In the genomic region with DNA sequence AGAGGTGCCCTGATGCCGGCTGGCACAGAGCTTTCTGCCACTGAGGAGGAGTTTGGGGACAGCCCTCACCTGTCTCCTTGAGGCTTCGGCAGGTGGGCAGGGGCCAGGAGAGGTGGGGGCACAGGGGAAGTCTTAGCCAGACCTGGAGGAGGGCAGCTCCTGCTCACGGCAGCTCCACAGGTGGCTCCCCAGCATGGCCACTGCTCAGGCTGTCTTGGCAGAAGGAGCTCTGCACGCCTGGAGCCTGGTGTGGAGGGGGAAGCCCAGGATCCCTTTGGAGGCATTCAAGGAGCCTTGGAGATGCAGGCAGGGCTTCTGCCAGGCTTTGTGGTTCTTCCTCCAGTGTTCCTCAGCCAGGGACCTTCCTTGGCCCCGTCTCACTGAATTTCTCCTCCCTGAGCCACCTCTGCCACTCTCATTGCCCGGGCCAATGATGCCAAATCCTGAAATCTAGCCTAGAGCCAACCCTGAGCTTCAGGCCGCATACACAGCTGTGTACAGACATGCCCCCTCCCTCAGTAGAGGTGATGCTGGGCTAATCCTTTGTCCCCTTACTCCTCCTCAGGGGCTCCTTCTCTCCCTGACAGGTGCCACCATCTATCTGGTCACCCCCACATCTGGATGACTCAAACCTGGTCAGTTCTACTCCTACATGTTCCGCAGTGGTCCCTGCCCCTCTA, we compare ENCODE assay signal across 14 cellular contexts.
"Had no signal": no experiment of that assay in that cellular context is flagged by ENCODE, and none has a peak within 500 bp of the region (broad histone marks: within the 10 kb centered on the region; RNA-seq: fewer than 3 reads in every experiment).

No MANE protein-coding gene starts in this region.

- H3K36me3 ChIP-seq: cardiac muscle cell, upper lobe of right lung had no signal

- H3K27ac Mint-ChIP-seq: activated CD4-positive, alpha-beta T cell treated with anti-CD3 and anti-CD28 coated beads, Interleukin-2, amount 10 ng/mL, durations not matched to agents 7 days and 5 days; activated naive CD8-positive, alpha-beta T cell treated with anti-CD3 and anti-CD28 coated beads, Interleukin-2, amount 10 ng/mL, durations not matched to agents 7 days and 5 days; activated T-helper 2 cell treated with anti-CD3 and anti-CD28 coated beads, Interferon-gamma antibody, Interleukin-2, Interleukin-4, amounts not matched to agents 10 μg/mL and 5 μg/mL and 100 μg/mL, durations not matched to agents 14 hours and 24 hours and 36 hours; effector memory CD8-positive, alpha-beta T cell; mesothelial cell of epicardium; natural killer cell treated with Interleukin-12 subunit alpha and Interleukin-12 subunit beta and Interleukin-15 and Interleukin-18, amount 100 ng/mL, for 72 hours; T-helper 1 cell treated with Interleukin-12 subunit alpha and Interleukin-12 subunit beta and Interleukin-4 antibody, amounts not matched to agents 30 μg/mL and 1 μg/mL, for 36 hours had no signal

- H3K4me1 ChIP-seq: upper lobe of right lung had no signal

- H3K9me3 Mint-ChIP-seq: activated CD4-positive, alpha-beta T cell treated with anti-CD3 and anti-CD28 coated beads, Interleukin-2, amount 10 ng/mL, durations not matched to agents 7 days and 5 days; activated naive CD8-positive, alpha-beta T cell treated with anti-CD3 and anti-CD28 coated beads, Interleukin-2, amount 10 ng/mL, durations not matched to agents 7 days and 5 days; effector memory CD8-positive, alpha-beta T cell; natural killer cell treated with Interleukin-12 subunit alpha and Interleukin-12 subunit beta and Interleukin-15 and Interleukin-18, amount 100 ng/mL, for 72 hours; T-helper 1 cell treated with Interleukin-12 subunit alpha and Interleukin-12 subunit beta and Interleukin-4 antibody, amounts not matched to agents 30 μg/mL and 1 μg/mL, for 36 hours had no signal

- H3K27me3 Mint-ChIP-seq: activated CD4-positive, alpha-beta T cell treated with anti-CD3 and anti-CD28 coated beads, Interleukin-2, amount 10 ng/mL, durations not matched to agents 7 days and 5 days; activated naive CD8-positive, alpha-beta T cell treated with anti-CD3 and anti-CD28 coated beads, Interleukin-2, amount 10 ng/mL, durations not matched to agents 7 days and 5 days had no signal

- H3K9me3 ChIP-seq: upper lobe of right lung had no signal

- H3K36me3 Mint-ChIP-seq: activated naive CD8-positive, alpha-beta T cell treated with anti-CD3 and anti-CD28 coated beads, Interleukin-2, amount 10 ng/mL, durations not matched to agents 7 days and 5 days; mesothelial cell of epicardium; natural killer cell treated with Interleukin-12 subunit alpha and Interleukin-12 subunit beta and Interleukin-15 and Interleukin-18, amount 100 ng/mL, for 72 hours had no signal

- H3K27ac ChIP-seq: hepatocyte, upper lobe of right lung had no signal

- H3K4me3 Mint-ChIP-seq: activated CD4-positive, alpha-beta T cell treated with anti-CD3 and anti-CD28 coated beads, Interleukin-2, amount 10 ng/mL, durations not matched to agents 7 days and 5 days; activated naive CD8-positive, alpha-beta T cell treated with anti-CD3 and anti-CD28 coated beads, Interleukin-2, amount 10 ng/mL, durations not matched to agents 7 days and 5 days; mesothelial cell of epicardium; natural killer cell treated with Interleukin-12 subunit alpha and Interleukin-12 subunit beta and Interleukin-15 and Interleukin-18, amount 100 ng/mL, for 72 hours; T-helper 1 cell treated with Interleukin-12 subunit alpha and Interleukin-12 subunit beta and Interleukin-4 antibody, amounts not matched to agents 30 μg/mL and 1 μg/mL, for 36 hours had no signal

- ATAC-seq: effector memory CD8-positive, alpha-beta T cell; natural killer cell treated with Interleukin-12 subunit alpha and Interleukin-12 subunit beta and Interleukin-15 and Interleukin-18, amount 100 ng/mL, for 72 hours; upper lobe of right lung had no signal

- H3K4me3 ChIP-seq: cardiac muscle cell, hepatocyte, upper lobe of right lung had no signal

- H3K4me1 Mint-ChIP-seq: activated CD4-positive, alpha-beta T cell treated with anti-CD3 and anti-CD28 coated beads, Interleukin-2, amount 10 ng/mL, durations not matched to agents 7 days and 5 days; activated naive CD8-positive, alpha-beta T cell treated with anti-CD3 and anti-CD28 coated beads, Interleukin-2, amount 10 ng/mL, durations not matched to agents 7 days and 5 days; mesothelial cell of epicardium had no signal

- DNase-seq: activated CD4-positive, alpha-beta T cell treated with anti-CD3 and anti-CD28 coated beads, Interleukin-2, amount 10 ng/mL, durations not matched to agents 7 days and 5 days; activated naive CD4-positive, alpha-beta T cell treated with Interleukin-2 at 50 U/mL for 16 hours; activated naive CD8-positive, alpha-beta T cell treated with anti-CD3 and anti-CD28 coated beads, Interleukin-2, amount 10 ng/mL, durations not matched to agents 7 days and 5 days; amygdala; effector memory CD8-positive, alpha-beta T cell; nucleus accumbens; stimulated activated CD4-positive, alpha-beta T cell treated with anti-CD3 and anti-CD28 coated beads, Interleukin-2, amount 100 ng/mL, for 48 hours; upper lobe of right lung had no signal
